Comparison of ENCODE assay signal across 8 cellular contexts in the genomic region with DNA sequence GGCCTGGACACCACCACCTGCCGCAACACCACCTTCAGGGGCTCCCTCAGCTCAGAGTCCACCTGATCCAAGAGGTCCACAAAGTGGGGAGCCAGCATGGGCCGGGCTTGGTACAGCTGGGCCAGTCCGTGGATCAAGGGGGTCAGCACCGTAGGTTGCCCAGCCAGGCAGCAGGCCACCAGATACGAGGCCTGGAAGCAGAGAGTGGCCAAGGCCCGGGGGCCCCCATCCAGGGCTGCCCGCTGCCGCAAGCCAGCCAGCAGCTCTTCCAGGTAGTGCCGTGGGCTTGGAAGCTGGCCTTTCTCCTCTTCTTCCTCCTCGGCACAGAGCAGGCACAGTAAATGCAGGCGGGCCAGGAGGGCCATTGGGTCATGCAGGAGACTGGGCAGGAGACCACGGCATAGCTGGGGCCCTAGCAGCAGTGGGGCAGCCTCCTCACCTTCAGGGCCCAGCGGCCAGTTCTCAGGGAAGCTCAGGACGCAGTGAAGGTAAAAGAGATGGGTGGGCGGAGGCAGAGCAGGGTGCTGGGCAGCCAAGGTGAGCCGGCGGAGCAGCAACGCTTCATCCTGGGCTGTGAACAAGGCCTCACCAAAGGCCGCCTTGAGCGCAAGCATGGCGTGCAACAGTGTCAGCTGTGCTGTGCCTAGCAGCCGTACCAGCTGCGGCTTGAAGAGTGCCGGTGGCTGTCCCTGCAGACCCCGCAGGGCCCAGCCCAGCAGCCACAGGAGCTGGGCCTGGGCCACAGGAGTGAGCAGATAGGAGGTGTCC. TPM values are rescaled to one million over a fixed set of nuclear protein-coding genes. Genes with fewer than 3 reads are reported as not detected.
A peak's percentile ranks its signal among the peaks of the same experiment; 100 is the strongest.
DNase-seq lines count a peak whose midpoint lies in the region; ATAC-seq and TF ChIP-seq lines count a peak whose summit lies in the region.

No MANE protein-coding gene starts in this region.

- intact Hi-C loops in A673 (cut with micrococcal nuclease; ENCODE audit: unreplicated experiment), result no loop called here
- intact Hi-C loops in breast epithelium (cut with DNase I; ENCODE audit: low total_unique reads), result loop anchor here (5.0 kb wide), 1 partner anchor 67 kb away; the partner anchor contains the start of gene KAT5

- POLR2A ChIA-PET in A673 (lab: Charles Lee; ENCODE audit: low non-redundant PET), result interaction anchor here (0.8 kb wide), 1 partner anchor 10 kb away, joined by 3 read pairs; no protein-coding TSS in a partner anchor

- peak overlapping the region; percentile 92 for H3K27ac ChIP-seq in A673 (ENCODE audit: low read depth, low read length, poor library complexity, severe bottlenecking)
- H3K27ac ChIP-seq in HUES6 (ENCODE audit: low read depth, low read length), result no peak overlapping the region
- peak overlapping the region; percentile 79 to 87 for H3K27ac ChIP-seq in breast epithelium
- H3K27ac ChIP-seq in mucosa of rectum (ENCODE audit: low read depth in 2 of 2, low read length in 2 of 2), result no peak overlapping the region

- peaks cover 23% of the 10 kb centered on the region for H3K36me3 ChIP-seq in A673 (ENCODE audit: insufficient read depth, low read length, poor library complexity, severe bottlenecking)
- peaks cover 25% of the 10 kb centered on the region for H3K36me3 ChIP-seq in HUES6 (ENCODE audit: control insufficient read depth, insufficient read depth, low read length)
- H3K36me3 ChIP-seq in breast epithelium, result no peaks in the 10 kb centered on the region
- peaks cover 4 to 21% of the 10 kb centered on the region in 2 donors for H3K36me3 ChIP-seq in mucosa of rectum (ENCODE audit: control insufficient read depth in 2 of 2, insufficient read depth in 2 of 2, low read length in 2 of 2)

- H3K9ac ChIP-seq in HUES6 (ENCODE audit: low read length) (peak overlapping the region; percentile 10), mucosa of rectum (ENCODE audit: low read depth in 1 of 2, low read length in 2 of 2) (no peak overlapping the region)

- H3K4me3 ChIP-seq in A673 (ENCODE audit: low read depth, low read length, poor library complexity, severe bottlenecking), result peak overlapping the region; percentile 98
- H3K4me3 ChIP-seq in HUES6 (ENCODE audit: low read depth, low read length), result peak overlapping the region; percentile 85
- H3K4me3 ChIP-seq in breast epithelium, result peak overlapping the region; percentile 87 to 95 (median 88)
- H3K4me3 ChIP-seq in mucosa of rectum (ENCODE audit: low read length in 2 of 2), result peak overlapping the region; percentile 78 to 88

- no TSS peak for BruUV-seq in A673 (replicated peaks; lab: Mats Ljungman, UMichigan)

- CTCF ChIA-PET in A673 (lab: Charles Lee), result interaction anchor here (0.6 to 1.7 kb wide), 15 partner anchors 9 to 1500 kb away, joined by 3 to 14 read pairs (median 7); partner anchors contain the start of genes KAT5 and RNASEH2C

- H3K4me1 ChIP-seq in A673 (ENCODE audit: insufficient read depth, low read length, poor library complexity, severe bottlenecking) (peaks cover 8% of the 10 kb centered on the region), HUES6 (ENCODE audit: control insufficient read depth, insufficient read depth, low read length) (peaks cover 9% of the 10 kb centered on the region), breast epithelium (peaks cover 0 to 4% of the 10 kb centered on the region in 2 donors), mucosa of rectum (ENCODE audit: control insufficient read depth in 2 of 2, insufficient read depth in 2 of 2, low read length in 2 of 2) (peaks cover 10 to 11% of the 10 kb centered on the region in 2 donors)

- DNase-seq in A673 (ENCODE audit: low spot score) (no peak), breast epithelium (ENCODE audit: low spot score in 2 of 2) (peak in 1 of 2 donors; percentile 43), dedifferentiated amniotic fluid mesenchymal stem cell (ENCODE audit: extremely low spot score) (no peak), GF-D8 (lab: John Stamatoyannopoulos, UW) (no peak), NCI-H1092 (lab: John Stamatoyannopoulos, UW) (no peak)

- no peak for TF ChIP-seq POLR2A in breast epithelium (IDR thresholded peaks at IDR 0.05)

- TF ChIP-seq CTCF in A673 (conservative IDR thresholded peaks at IDR 0.05; ENCODE audit: low read depth, low read length) (no peak), breast epithelium (IDR thresholded peaks at IDR 0.05) (no peak)

- no peaks in the 10 kb centered on the region for H3K9me3 ChIP-seq in A673 (ENCODE audit: low read depth, low read length, poor library complexity, severe bottlenecking)
- 0 out of 2 replicates have a peak, but pooled peaks cover 3% of the 10 kb centered on the region for H3K9me3 ChIP-seq in HUES6 (ENCODE audit: control insufficient read depth, insufficient read depth, low read depth, low read length)
- no peaks in the 10 kb centered on the region for H3K9me3 ChIP-seq in breast epithelium
- H3K9me3 ChIP-seq in mucosa of rectum (ENCODE audit: control insufficient read depth in 2 of 2, low read length in 2 of 2), result no peaks in the 10 kb centered on the region

- H3K27me3 ChIP-seq in A673 (replicated peaks; ENCODE audit: insufficient read depth, low read depth, low read length, poor library complexity) (no peaks in the 10 kb centered on the region), HUES6 (ENCODE audit: control insufficient read depth, insufficient read depth, low read length) (peaks cover 23% of the 10 kb centered on the region), breast epithelium (no peaks in the 10 kb centered on the region), mucosa of rectum (ENCODE audit: control insufficient read depth in 2 of 2, insufficient read depth in 2 of 2, low read length in 2 of 2) (no peaks in the 10 kb centered on the region)

- ATAC-seq in HG03095 (IDR thresholded peaks at IDR 0.05; ENCODE audit: unreplicated experiment), result no peak

RNA-seq across cellular contexts. Expression of gene AP5B1, which starts 1.7 kb away (rescaled TPM):
- 22.5 and 22.8 TPM in 2 replicates for total RNA-seq in A673 (2021)
- 10 to 100 TPM; 15.5 to 19.3 (median 17.6) TPM for total RNA-seq in breast epithelium

RNA-seq across cellular contexts. Expression of gene OVOL1, which starts 7.8 kb away (rescaled TPM):
- total RNA-seq in A673 (2021) (not detected in 2 replicates), breast epithelium (1 to 10 TPM in 2 of 3 donors, not detected in 1; 3.6 to 5.1 TPM)

RNA-seq across cellular contexts. Expression of gene SNX32, which starts 54.7 kb away (rescaled TPM):
- total RNA-seq in A673 (2021) (2.0 and 2.1 TPM in 2 replicates), breast epithelium (1 to 10 TPM in 1 of 3 donors, under 1 TPM in 2; 0.15 to 2.3 (median 0.48) TPM)

RNA-seq across cellular contexts. Expression of gene RNASEH2C, which starts 58.5 kb away (rescaled TPM):
- total RNA-seq in A673 (2021) (73.6 and 80.2 TPM in 2 replicates), breast epithelium (100 to 1,000 TPM in 1 of 3 donors, 10 to 100 TPM in 2; 89.1 to 110 (median 99.8) TPM)

Comparison
In these comparisons a context has a peak if more than half of its experiments do, and no peak if none do; other contexts are left out.
1. H3K27ac ChIP-seq: peak in A673 (single experiment) and breast epithelium (2 of 2); none in HUES6 (single experiment) and mucosa of rectum (0 of 2).
2. Peak in every context shown above with its lines, with median percentiles within 50 percentile points of each other: H3K4me3 ChIP-seq.